Comparison of ENCODE assay signal across 8 cellular contexts in the genomic region with DNA sequence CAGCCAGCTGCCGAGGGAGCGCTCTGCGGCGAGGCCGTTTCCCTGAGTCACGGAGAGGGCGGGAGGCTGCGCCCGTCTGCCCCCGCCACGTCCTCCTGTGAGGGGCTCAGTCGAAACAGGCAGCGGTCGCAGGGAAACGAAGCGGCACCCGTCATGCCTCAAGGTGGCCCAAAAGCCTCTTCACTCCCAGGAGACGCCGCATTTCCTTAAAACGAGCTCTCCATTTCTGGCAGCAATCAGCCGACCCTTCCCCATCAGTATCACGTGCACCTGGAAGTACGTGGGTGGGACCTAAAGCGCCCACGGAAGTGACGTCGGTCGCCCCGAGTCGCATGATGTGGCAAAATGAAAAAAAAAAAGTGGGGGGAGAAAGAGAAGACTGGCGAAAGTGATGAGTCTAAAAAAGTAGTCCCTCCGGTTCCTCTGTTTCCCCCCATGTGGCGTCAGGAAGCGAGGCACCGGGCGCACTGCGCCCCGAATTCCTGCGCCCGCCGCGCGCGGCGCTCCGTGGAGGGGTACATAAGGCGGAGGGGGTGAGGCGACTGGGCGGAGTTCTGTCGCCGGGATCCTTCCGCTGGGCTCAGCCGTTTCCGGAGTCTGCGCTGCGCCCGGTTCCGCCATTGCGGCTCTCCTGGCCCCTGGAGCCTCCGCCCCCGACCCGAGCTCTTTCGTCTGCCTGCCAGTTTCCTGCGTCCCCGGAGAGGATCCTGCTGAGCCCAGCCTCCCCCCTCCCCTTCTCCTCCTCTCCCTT. TPM values are rescaled to one million over a fixed set of nuclear protein-coding genes. Genes with fewer than 3 reads are reported as not detected.
DNase-seq lines count a peak whose midpoint lies in the region; ATAC-seq, FAIRE-seq and TF ChIP-seq lines count a peak whose summit lies in the region.

A gene (plus strand): TSS at position 583 of the 751 bp plus-strand sequence. CDS start 237 bp downstream, outside the sequence.

- H3K4me1 ChIP-seq in right atrium auricular region = peaks cover 0 to 44% of the 10 kb centered on the region in 2 donors
- H3K4me1 ChIP-seq in psoas muscle = peaks cover 37% of the 10 kb centered on the region

- H3K36me3 ChIP-seq in right atrium auricular region = no peaks in the 10 kb centered on the region
- H3K36me3 ChIP-seq in psoas muscle (ENCODE audit: insufficient read depth in 1 of 2, low read depth in 1 of 2) = no peaks in the 10 kb centered on the region

- FAIRE-seq in urothelium cell line (lab: Jason Lieb, UNC) = peak; percentile 94

- ATAC-seq in GM18498 (IDR thresholded peaks at IDR 0.05; ENCODE audit: unreplicated experiment) = peak; percentile 77
- peak; percentile 69 for ATAC-seq in HG02938 (IDR thresholded peaks at IDR 0.05; ENCODE audit: unreplicated experiment)
- ATAC-seq in psoas muscle = peak; percentile 91 to 94 (median 92)

- H3K4me3 ChIP-seq in right atrium auricular region = peak within 1 kb of the TSS; percentile 91
- peak within 1 kb of the TSS; percentile 85 for H3K4me3 ChIP-seq in psoas muscle

- H3K27me3 ChIP-seq in right atrium auricular region = no peaks in the 10 kb centered on the region
- H3K27me3 ChIP-seq in psoas muscle (ENCODE audit: insufficient read depth in 3 of 3, low read length in 2 of 3) = no peaks in the 10 kb centered on the region

- DNase-seq in NCI-H187 (lab: John Stamatoyannopoulos, UW) = peak; percentile 89 to 97
- DNase-seq in anterior cingulate cortex (lab: John Stamatoyannopoulos, UW) = peak; percentile 77 to 99 (median 95)
- peak; percentile 94 for DNase-seq in right atrium auricular region (ENCODE audit: low spot score)
- peak; percentile 92 to 96 for DNase-seq in psoas muscle
- peak; percentile 99 for DNase-seq in urothelium cell line (ENCODE audit: low spot score)

- peak in 1 of 2 donors; percentile 25 for TF ChIP-seq CTCF in right atrium auricular region (IDR thresholded peaks at IDR 0.05)
- TF ChIP-seq CTCF in psoas muscle (IDR thresholded peaks at IDR 0.05) = no peak

- intact Hi-C loops in T-helper 2 cell treated with Interferon-gamma antibody and Interleukin-4, amounts not matched to agents 100 ng/mL and 5 ng/mL, for 36 hours (cut with micrococcal nuclease) = loop anchor here (1.0 to 5.0 kb wide), 6 partner anchors 23 to 513 kb away; a partner anchor contains a TSS
- intact Hi-C loops in psoas muscle (cut with DNase I) = loop anchor here in 1 of 2 donors (10.0 kb wide), 1 partner anchor 55 kb away; a partner anchor contains a TSS

- H3K9me3 ChIP-seq in right atrium auricular region (no peaks in the 10 kb centered on the region), psoas muscle (no peaks in the 10 kb centered on the region)

- H3K27ac ChIP-seq in right atrium auricular region (peak within 1 kb of the TSS; percentile 98 to 99), psoas muscle (peak within 1 kb of the TSS; percentile 98)

- 0 to 1% (median 0%) methylated on average over 50 to 65 of the region's 65 CpGs for whole genome bisulfite sequencing in psoas muscle, 3 donors

RNA-seq across cellular contexts. Expression of the gene that starts here (rescaled TPM):
- 178 and 187 TPM in 2 replicates for total RNA-seq in T-helper 2 cell treated with Interferon-gamma antibody and Interleukin-4, amounts not matched to agents 100 ng/mL and 5 ng/mL, for 36 hours
- total RNA-seq in right atrium auricular region = 100 to 1,000 TPM; 183 to 256 TPM
- total RNA-seq in psoas muscle = 100 to 1,000 TPM in 3 of 4 donors, 10 to 100 TPM in 1; 92.4 to 156 (median 128) TPM
- polyA plus RNA-seq in psoas muscle = 100 to 1,000 TPM in 2 of 3 donors, 10 to 100 TPM in 1; 61.4 to 124 (median 111) TPM

Comparison
In these comparisons a context has a peak if more than half of its experiments do, and no peak if none do; other contexts are left out.
1. Peak in every context shown above with its lines: DNase-seq, ATAC-seq, H3K4me3 ChIP-seq and H3K27ac ChIP-seq.